ENCODE assay signal across 20 cellular contexts in genomic region chrX:153932220-153932915, GRCh38. TPM values are rescaled to one million over a fixed set of nuclear protein-coding genes. Genes with fewer than 3 reads are reported as not detected.
DNase-seq lines count a peak whose midpoint lies in the region; ATAC-seq and TF ChIP-seq lines count a peak whose summit lies in the region.
"Had no signal": no experiment of that assay in that cellular context is flagged by ENCODE, and none has a peak within 500 bp of the region (broad histone marks: within the 10 kb centered on the region; RNA-seq: fewer than 3 reads in every experiment).

No MANE protein-coding gene starts in this region.

- no peaks in the 10 kb centered on the region for H3K27me3 ChIP-seq in DND-41 (ENCODE audit: insufficient read depth, low read length, poor library complexity)
- H3K27me3 ChIP-seq: SJCRH30 had no signal

- H3K4me3 Mint-ChIP-seq in WTC11 (peak overlapping the region; percentile 30; the same call in 1 of the 2 replicates), nephron (peak overlapping the region in 2 of 3 experiments; percentile 52 to 69)
- H3K4me3 Mint-ChIP-seq: CD14-positive monocyte had no signal

- CTCF ChIA-PET in WTC11 (lab: Charles Lee), result interaction anchor here (1.4 kb wide), 1 partner anchor 15 kb away, joined by 4 read pairs; no protein-coding TSS in a partner anchor

- H3K27ac ChIP-seq in C4-2B (0 out of 2 replicates have a peak overlapping the region, but pooled peaks have one; percentile 8), DND-41 (ENCODE audit: low read length) (no peak overlapping the region)
- H3K27ac ChIP-seq: PC-9, SJCRH30 had no signal

- H3K36me3 Mint-ChIP-seq in WTC11, result peaks cover 6% of the 10 kb centered on the region
- H3K36me3 Mint-ChIP-seq in nephron (ENCODE audit: low read depth), result peaks cover 19% of the 10 kb centered on the region

- H3K9ac ChIP-seq in DND-41 (ENCODE audit: low read depth, low read length), result 0 out of 2 replicates have a peak overlapping the region, but pooled peaks have one; percentile 18

- no peak overlapping the region for H3K4me2 ChIP-seq in DND-41 (ENCODE audit: insufficient read depth, low read length)

- no peak for ATAC-seq in DND-41 (ENCODE audit: insufficient read depth, low read depth)
- ATAC-seq in WTC11, result no peak

- DNase-seq in DND-41, result no peak
- DNase-seq in WTC11 (ENCODE audit: low spot score), result no peak
- DNase-seq in NOMO-1 (lab: John Stamatoyannopoulos, UW; ENCODE audit: unreplicated experiment in 2 of 2), result no peak
- no peak for DNase-seq in NCI-H146 (lab: John Stamatoyannopoulos, UW)
- DNase-seq in activated CD8-positive, alpha-beta memory T cell treated with anti-CD3 and anti-CD28 coated beads, Interleukin-2, amount 50 U/mL, for 4 hours, result no peak
- DNase-seq: ACHN, DMS79 treated with DMSO at 0.1 percent for 48 hours, H9, KG1, MV-4-11, NCI-H1417, NCI-H187 treated with DMSO at 0.1 percent for 48 hours, NCI-H226, NCI-H524 treated with DMSO at 0.1 percent for 48 hours, PC-9, SJCRH30 had no signal

- peaks cover 40% of the 10 kb centered on the region for H3K36me3 ChIP-seq in DND-41 (ENCODE audit: insufficient read depth, low read length)
- H3K36me3 ChIP-seq: SJCRH30 had no signal

- H3K9me3 ChIP-seq in DND-41 (ENCODE audit: insufficient read depth, low read length, severe bottlenecking), result no peaks in the 10 kb centered on the region
- H3K9me3 ChIP-seq: SJCRH30 had no signal

- no peak overlapping the region for H3K4me3 ChIP-seq in DND-41 (ENCODE audit: low read depth in 1 of 2, low read length in 2 of 2)
- H3K4me3 ChIP-seq: PC-9, SJCRH30 had no signal

- no peak for TF ChIP-seq CTCF in C4-2B (conservative IDR thresholded peaks at IDR 0.05)
- no peak for TF ChIP-seq CTCF in DND-41 (IDR thresholded peaks at IDR 0.05; ENCODE audit: borderline replicate concordance, extremely low read depth, low read length, poor library complexity, severe bottlenecking)
- TF ChIP-seq CTCF in WTC11 (IDR thresholded peaks at IDR 0.05), result no peak
- TF ChIP-seq CTCF in nephron (IDR thresholded peaks at IDR 0.05; ENCODE audit: unreplicated experiment in 3 of 3), result no peak

- peaks cover 51% of the 10 kb centered on the region for H3K79me2 ChIP-seq in DND-41 (ENCODE audit: insufficient read depth, low read length)

- no peak overlapping the region for H2AFZ ChIP-seq in DND-41 (ENCODE audit: low read depth, low read length)
- H2AFZ ChIP-seq: PC-9 had no signal

- POLR2A ChIA-PET in WTC11 (lab: Charles Lee), result no interaction called here

- H3K4me1 Mint-ChIP-seq in WTC11 (peaks cover 14% of the 10 kb centered on the region), nephron (peaks cover 5% of the 10 kb centered on the region)

- H3K4me1 ChIP-seq in DND-41 (ENCODE audit: insufficient read depth, low read length), result peaks cover 65% of the 10 kb centered on the region
- H3K4me1 ChIP-seq: SJCRH30 had no signal

- no peaks in the 10 kb centered on the region for H4K20me1 ChIP-seq in DND-41 (ENCODE audit: insufficient read depth, low read length)

- no peak overlapping the region for H3K27ac Mint-ChIP-seq in WTC11
- H3K27ac Mint-ChIP-seq in nephron, result no peak overlapping the region
- H3K27ac Mint-ChIP-seq: H9 had no signal

- H3K27me3 Mint-ChIP-seq in WTC11 (ENCODE audit: low read depth), result no peaks in the 10 kb centered on the region
- no peaks in the 10 kb centered on the region for H3K27me3 Mint-ChIP-seq in nephron (ENCODE audit: low read depth)

- H3K9me3 Mint-ChIP-seq in WTC11 (no peaks in the 10 kb centered on the region), nephron (peaks cover 18% of the 10 kb centered on the region)

TF ChIP-seq in WTC11, 78 proteins besides CTCF, POLR2A, EP300 and RAD21 (continues in another document):
- TF ChIP-seq CBFB (CRISPR knock-in tag; IDR thresholded peaks at IDR 0.05; ENCODE audit: low read depth) (no peak), ZNF532 (CRISPR knock-in tag; IDR thresholded peaks at IDR 0.05; ENCODE audit: borderline replicate concordance) (no peak), MLX (CRISPR knock-in tag; IDR thresholded peaks at IDR 0.05) (no peak), ZNF121 (CRISPR knock-in tag; IDR thresholded peaks at IDR 0.05) (no peak), ZNF317 (CRISPR knock-in tag; IDR thresholded peaks at IDR 0.05; ENCODE audit: borderline replicate concordance, low read depth) (no peak), ELF4 (CRISPR knock-in tag; IDR thresholded peaks at IDR 0.05; ENCODE audit: low read depth) (no peak), ZBTB43 (CRISPR knock-in tag; IDR thresholded peaks at IDR 0.05) (no peak), USF1 (CRISPR knock-in tag; IDR thresholded peaks at IDR 0.05) (no peak), NR3C1 (CRISPR knock-in tag; conservative IDR thresholded peaks at IDR 0.05; ENCODE audit: low read depth) (no peak), TP53 (CRISPR knock-in tag; IDR thresholded peaks at IDR 0.05) (no peak), CDX4 (CRISPR knock-in tag; IDR thresholded peaks at IDR 0.05; ENCODE audit: borderline replicate concordance) (no peak)

RNA-seq across cellular contexts. Expression of gene NAA10, which starts 2.5 kb away (rescaled TPM):
- 97.1 to 107 TPM (median 101 TPM) in 3 replicates for total RNA-seq in WTC11 (2021)

RNA-seq across cellular contexts. Expression of gene ARHGAP4, which starts 6.3 kb away (rescaled TPM):
- total RNA-seq in WTC11 (2021), result 52.1 to 66.9 TPM (median 65.3 TPM) in 3 replicates

RNA-seq across cellular contexts. Expression of gene RENBP, which starts 12.1 kb away (rescaled TPM):
- total RNA-seq in WTC11 (2021), result 14.0 to 18.6 TPM (median 16.2 TPM) in 3 replicates

RNA-seq across cellular contexts. Expression of gene AVPR2, which starts 27.9 kb away (rescaled TPM):
- total RNA-seq in WTC11 (2021), result 0.11 TPM in 1 of 3 replicates, not detected in the others
- total RNA-seq: G401, H9, SJCRH30 had no signal

RNA-seq across cellular contexts. Expression of gene HCFC1, which starts 39.2 kb away (rescaled TPM):
- total RNA-seq in WTC11 (2021), result 121 to 130 TPM (median 125 TPM) in 3 replicates
